9 cellular contexts compared by ENCODE assay signal in genomic region chr17:76515291-76515949, GRCh38. TPM values are rescaled to one million over a fixed set of nuclear protein-coding genes. Genes with fewer than 3 reads are reported as not detected.
DNase-seq lines count a peak whose midpoint lies in the region; ATAC-seq and TF ChIP-seq lines count a peak whose summit lies in the region.
"Had no signal": no experiment of that assay in that cellular context is flagged by ENCODE, and none has a peak within 500 bp of the region (broad histone marks: within the 10 kb centered on the region; RNA-seq: fewer than 3 reads in every experiment).

No MANE protein-coding gene starts in this region.

- ATAC-seq in HG03342 (IDR thresholded peaks at IDR 0.05; ENCODE audit: unreplicated experiment): peak; percentile 38
- ATAC-seq in omental fat pad (ENCODE audit: low FRiP score): peak; percentile 72
- peak; percentile 66 for ATAC-seq in thoracic aorta (ENCODE audit: insufficient number of reproducible peaks, low FRiP score, low read depth)
- no peak for ATAC-seq in GM18867 (IDR thresholded peaks at IDR 0.05; ENCODE audit: unreplicated experiment)

- TF ChIP-seq CTCF in omental fat pad (IDR thresholded peaks at IDR 0.05) (no peak), thoracic aorta (IDR thresholded peaks at IDR 0.05) (no peak)

- H3K27ac ChIP-seq in thoracic aorta: peak overlapping the region; percentile 59 to 77

- H3K27me3 ChIP-seq in thoracic aorta (replicated peaks; ENCODE audit: insufficient read depth): no peaks in the 10 kb centered on the region

- DNase-seq in ELR (ENCODE audit: low read depth) (peak; percentile 91), omental fat pad (ENCODE audit: low spot score) (no peak), thoracic aorta (ENCODE audit: low spot score) (peak; percentile 72), NCI-H82 treated with DMSO at 0.1 percent for 48 hours (lab: John Stamatoyannopoulos, UW; ENCODE audit: unreplicated experiment) (no peak)
- peak; percentile 65 to 70 for DNase-seq in activated CD4-positive, alpha-beta T cell treated with anti-CD3 and anti-CD28 coated beads, Interleukin-2, amount 50 U/mL, for 4 hours
- DNase-seq in effector CD8-positive, alpha-beta T cell (lab: John Stamatoyannopoulos, UW): peak; percentile 60

- peak overlapping the region; percentile 64 for H3K4me3 ChIP-seq in thoracic aorta

- no peaks in the 10 kb centered on the region for H3K36me3 ChIP-seq in thoracic aorta

- peaks cover 3 to 6% of the 10 kb centered on the region in 2 donors for H3K4me1 ChIP-seq in thoracic aorta (ENCODE audit: control insufficient read depth in 1 of 2, low read depth in 2 of 2)

- no peaks in the 10 kb centered on the region for H3K9me3 ChIP-seq in thoracic aorta

RNA-seq across cellular contexts. Expression of gene RHBDF2, which starts 14.2 kb away (rescaled TPM):
- total RNA-seq in omental fat pad (10 to 100 TPM; 29.9 to 77.9 (median 56.7) TPM), thoracic aorta (100 to 1,000 TPM in 1 of 2 donors, 10 to 100 TPM in 1; 91.6 to 153 TPM)

RNA-seq across cellular contexts. Expression of gene CYGB, which starts 22.1 kb away (rescaled TPM):
- total RNA-seq in omental fat pad (10 to 100 TPM; 18.9 to 46.2 (median 35.2) TPM), thoracic aorta (10 to 100 TPM in 1 of 2 donors, 1 to 10 TPM in 1; 8.3 to 17.7 TPM)

RNA-seq across cellular contexts. Expression of gene PRCD, which starts 24.4 kb away (rescaled TPM):
- total RNA-seq in omental fat pad (10 to 100 TPM in 1 of 4 donors, 1 to 10 TPM in 3; 2.3 to 20.0 (median 3.5) TPM), thoracic aorta (1 to 10 TPM; 1.9 to 2.4 TPM)

RNA-seq across cellular contexts. Expression of gene AANAT, which starts 48.0 kb away (rescaled TPM):
- total RNA-seq in omental fat pad (not detected), thoracic aorta (not detected)
- total RNA-seq: neural crest cell had no signal

Comparison
In these comparisons a context has a peak if more than half of its experiments do, and no peak if none do; other contexts are left out.
1. DNase-seq: peak in ELR (single experiment), activated CD4-positive, alpha-beta T cell treated with anti-CD3 and anti-CD28 coated beads, Interleukin-2, amount 50 U/mL, for 4 hours (2 of 2), effector CD8-positive, alpha-beta T cell (single experiment) and thoracic aorta (single experiment); none in omental fat pad (single experiment) and NCI-H82 treated with DMSO at 0.1 percent for 48 hours (single experiment).